Comparison of ENCODE assay signal across 8 cellular contexts in the genomic region with DNA sequence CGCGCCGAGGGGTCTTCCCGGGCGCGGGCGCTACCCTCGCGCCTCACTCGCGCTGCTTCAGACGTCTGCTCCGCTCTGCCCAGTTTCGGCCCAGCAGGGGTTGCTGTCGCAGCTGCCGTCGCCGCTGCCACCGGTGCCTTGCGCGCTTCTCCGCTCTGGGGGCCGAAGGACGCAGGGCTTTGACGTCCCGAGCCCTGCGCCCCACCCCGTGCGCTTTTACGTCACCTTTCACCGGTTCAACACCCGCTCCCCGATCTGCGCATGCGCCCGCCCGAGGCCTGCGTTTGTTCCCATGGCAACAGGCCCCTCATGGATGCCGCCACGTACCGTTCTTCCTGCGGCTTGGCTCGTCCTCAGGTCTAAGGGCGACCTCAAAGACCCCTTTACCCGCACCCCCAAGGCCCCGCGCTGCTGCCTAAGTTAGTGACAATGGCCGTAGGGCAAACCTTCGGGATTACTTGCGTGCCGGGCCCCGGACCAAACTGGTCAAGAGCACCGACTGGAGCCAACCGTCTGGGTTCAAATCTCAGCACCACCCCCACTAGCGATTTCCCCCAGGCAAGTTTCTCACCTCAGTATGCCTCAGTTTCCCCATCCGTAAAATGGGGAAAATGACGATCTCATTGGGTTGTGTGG. TPM values are rescaled to one million over a fixed set of nuclear protein-coding genes. Genes with fewer than 3 reads are reported as not detected.
DNase-seq lines count a peak whose midpoint lies in the region; ATAC-seq and TF ChIP-seq lines count a peak whose summit lies in the region.

No MANE protein-coding gene starts in this region.

- no peaks in the 10 kb centered on the region for H3K9me3 ChIP-seq in OCI-LY3 (ENCODE audit: insufficient read depth, low read length)

- H3K27me3 ChIP-seq in OCI-LY3 (ENCODE audit: low read depth, low read length), result peaks cover 3% of the 10 kb centered on the region; the same call in 1 of the 2 replicates

- H3K27ac ChIP-seq in OCI-LY3 (ENCODE audit: low read length), result peak overlapping the region; percentile 73

- DNase-seq in DMS 273 (lab: John Stamatoyannopoulos, UW; ENCODE audit: unreplicated experiment) (peak; percentile 97), HuH-7.5 (ENCODE audit: low spot score) (peak; percentile 100), activated T-cell treated with anti-CD3 and anti-CD28 coated beads for 4 hours (peak; percentile 99), epithelial cell of proximal tubule (ENCODE audit: low read depth) (peak; percentile 58), mucosa of gallbladder (ENCODE audit: low spot score) (peak; percentile 98)
- DNase-seq in stimulated activated CD8-positive, alpha-beta memory T cell treated with anti-CD3 and anti-CD28 coated beads, Interleukin-4, amount 100 ng/mL, for 24 hours (ENCODE audit: low read depth), result peak; percentile 99

- peak overlapping the region; percentile 95 for H3K4me2 ChIP-seq in OCI-LY3 (ENCODE audit: low read length)

- no peaks in the 10 kb centered on the region for H3K36me3 ChIP-seq in OCI-LY3 (replicated peaks; ENCODE audit: low read depth, low read length)

- peaks cover 24% of the 10 kb centered on the region for H3K79me2 ChIP-seq in OCI-LY3 (ENCODE audit: low read length)

- ATAC-seq in GM21528 (IDR thresholded peaks at IDR 0.05; ENCODE audit: low FRiP score, unreplicated experiment), result peak; percentile 33

- no peak for TF ChIP-seq CTCF in OCI-LY3 (IDR thresholded peaks at IDR 0.05; ENCODE audit: low read depth, low read length)
- no peak for TF ChIP-seq CTCF in epithelial cell of proximal tubule (conservative IDR thresholded peaks at IDR 0.05; ENCODE audit: low read depth, low read length)

- H2AFZ ChIP-seq in OCI-LY3 (ENCODE audit: low read depth, low read length), result peak overlapping the region; percentile 86

- H3K4me1 ChIP-seq in OCI-LY3 (ENCODE audit: low read length), result peaks cover 29% of the 10 kb centered on the region

- H3K9ac ChIP-seq in OCI-LY3 (ENCODE audit: low read length), result peak overlapping the region; percentile 74

- peaks cover 5% of the 10 kb centered on the region; the same call in 1 of the 2 replicates for H4K20me1 ChIP-seq in OCI-LY3 (ENCODE audit: insufficient read depth, low read length)

- peak overlapping the region; percentile 82 for H3K4me3 ChIP-seq in OCI-LY3 (ENCODE audit: low read length)
- H3K4me3 ChIP-seq in epithelial cell of proximal tubule (ENCODE audit: low read depth, low read length), result peak overlapping the region; percentile 87

RNA-seq across cellular contexts. Expression of gene CDK2AP2, which starts 0.6 kb away (rescaled TPM):
- total RNA-seq in epithelial cell of proximal tubule, result 129 and 165 TPM in 2 replicates
- 95.5 TPM for total RNA-seq in mucosa of gallbladder

RNA-seq across cellular contexts. Expression of gene PITPNM1, which starts 3.4 kb away (rescaled TPM):
- total RNA-seq in epithelial cell of proximal tubule, result 58.9 and 74.1 TPM in 2 replicates
- total RNA-seq in mucosa of gallbladder, result 51.0 TPM

RNA-seq across cellular contexts. Expression of gene CABP2, which starts 14.6 kb away (rescaled TPM):
- total RNA-seq in epithelial cell of proximal tubule, result not detected in 2 replicates
- total RNA-seq in mucosa of gallbladder, result not detected

RNA-seq across cellular contexts. Expression of gene AIP, which starts 25.8 kb away (rescaled TPM):
- total RNA-seq in epithelial cell of proximal tubule (62.0 and 63.4 TPM in 2 replicates), mucosa of gallbladder (94.2 TPM)

RNA-seq across cellular contexts. Expression of gene TMEM134, which starts 39.6 kb away (rescaled TPM):
- total RNA-seq in epithelial cell of proximal tubule (26.1 and 74.0 TPM in 2 replicates), mucosa of gallbladder (75.1 TPM)

Comparison
In these comparisons a context has a peak if more than half of its experiments do, and no peak if none do; other contexts are left out.
1. Peak in every context shown above with its lines: DNase-seq, ATAC-seq, H3K4me3 ChIP-seq and H3K27ac ChIP-seq.